In genomic region chr13:23414682-23415081, GRCh38 we compare ENCODE assay signal across 24 cellular contexts.
"Had no signal": no experiment of that assay in that cellular context is flagged by ENCODE, and none has a peak within 500 bp of the region (broad histone marks: within the 10 kb centered on the region; RNA-seq: fewer than 3 reads in every experiment).

No MANE protein-coding gene starts in this region.

- H3K4me3 ChIP-seq: left ventricle myocardium inferior, lung, mucosa of descending colon, ovary, right atrium auricular region, right lobe of liver, smooth muscle cell, stomach, testis, thyroid gland, transverse colon, upper lobe of left lung, vagina had no signal

- H3K36me3 ChIP-seq: left ventricle myocardium inferior, ovary, right atrium auricular region, right lobe of liver, stomach, thyroid gland, transverse colon, upper lobe of left lung, vagina had no signal

- H3K27ac ChIP-seq: left ventricle myocardium inferior, ovary, right atrium auricular region, right lobe of liver, stomach, thyroid gland, transverse colon, upper lobe of left lung, vagina had no signal

- H3K4me1 ChIP-seq: right atrium auricular region, right lobe of liver, stomach, thyroid gland, transverse colon, upper lobe of left lung, vagina had no signal

- ATAC-seq: mucosa of descending colon; naive thymus-derived CD4-positive, alpha-beta T cell; natural killer cell treated with Interleukin-12 subunit alpha and Interleukin-12 subunit beta and Interleukin-15 and Interleukin-18, amount 100 ng/mL, for 72 hours; right lobe of liver; stimulated activated naive B cell treated with anti-CD40 and anti-IgM and Interleukin-4, amounts not matched to agents 10 μg/mL and 1 μg/mL and 100 μg/mL, for 72 hours; stimulated activated naive CD8-positive, alpha-beta T cell treated with anti-CD3 and anti-CD28 coated beads, Interleukin-15, Interleukin-2, amounts not matched to agents 100 U/mL and 50 U/mL, for 24 hours had no signal

- H3K4me2 ChIP-seq: smooth muscle cell had no signal

- H3K27me3 ChIP-seq: ovary, right atrium auricular region, right lobe of liver, stomach, testis, thyroid gland, transverse colon, upper lobe of left lung, vagina had no signal

- H3K9me3 ChIP-seq: left ventricle myocardium inferior, mucosa of descending colon, ovary, right atrium auricular region, right lobe of liver, stomach, testis, thyroid gland, transverse colon, upper lobe of left lung, vagina had no signal

- DNase-seq: hypothalamus; immature natural killer cell; left ventricle myocardium inferior; midbrain; mucosa of descending colon; naive thymus-derived CD4-positive, alpha-beta T cell; ovary; right lobe of liver; stimulated activated CD4-positive, alpha-beta T cell treated with anti-CD3 and anti-CD28 coated beads, Interleukin-12 subunit alpha, Interleukin-12 subunit beta, amount 100 ng/mL, for 4 hours; stimulated activated CD4-positive, alpha-beta T cell treated with anti-CD3 and anti-CD28 coated beads, Interleukin-15, amount 100 ng/mL, for 24 hours; stimulated activated CD4-positive, alpha-beta T cell treated with anti-CD3 and anti-CD28 coated beads, Interleukin-2, amount 100 ng/mL, for 24 hours; stimulated activated CD4-positive, alpha-beta T cell treated with anti-CD3 and anti-CD28 coated beads, Interleukin-4, amount 100 ng/mL, for 1 hour; stimulated activated naive B cell treated with anti-CD40 and anti-IgM and Interleukin-4, amounts not matched to agents 10 μg/mL and 1 μg/mL and 100 μg/mL, for 72 hours; stimulated activated naive CD8-positive, alpha-beta T cell treated with anti-CD3 and anti-CD28 coated beads, Interleukin-15, Interleukin-2, amounts not matched to agents 100 U/mL and 50 U/mL, for 24 hours; stomach; testis; thyroid gland; transverse colon; upper lobe of left lung had no signal
